In the genomic region with DNA sequence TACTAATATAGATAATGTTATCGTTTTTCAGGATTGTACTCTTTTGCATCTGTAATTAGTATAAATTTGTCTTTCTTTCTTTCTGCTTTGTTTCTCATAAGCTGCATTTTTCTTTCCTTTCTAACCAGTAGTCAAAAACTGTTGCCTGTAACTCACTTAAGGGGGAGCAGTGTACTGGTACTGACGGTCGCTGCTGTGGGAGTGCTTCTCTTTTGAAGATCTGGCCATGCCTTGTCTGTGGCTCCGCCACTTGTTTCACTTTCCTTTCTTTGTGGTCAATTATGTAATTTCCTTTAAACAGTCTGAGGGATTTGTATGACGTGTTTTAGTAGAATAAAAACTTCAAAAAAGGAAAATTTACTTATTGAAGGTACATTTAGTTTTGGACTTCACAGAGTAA, we compare ENCODE assay signal across 9 cellular contexts. TPM values are rescaled to one million over a fixed set of nuclear protein-coding genes. Genes with fewer than 3 reads are reported as not detected.
DNase-seq lines count a peak whose midpoint lies in the region; ATAC-seq and TF ChIP-seq lines count a peak whose summit lies in the region.
"Had no signal": no experiment of that assay in that cellular context is flagged by ENCODE, and none has a peak within 500 bp of the region (broad histone marks: within the 10 kb centered on the region; RNA-seq: fewer than 3 reads in every experiment).

No MANE protein-coding gene starts in this region.

- H3K27ac ChIP-seq in OCI-LY1 (ENCODE audit: low read depth, low read length, poor library complexity, severe bottlenecking): peak overlapping the region; percentile 34

- TF ChIP-seq CTCF in GM12873 (IDR thresholded peaks at IDR 0.05; ENCODE audit: insufficient read depth, low read depth, low read length, missing control alignments): peak; percentile 36
- TF ChIP-seq CTCF in OCI-LY1 (IDR thresholded peaks at IDR 0.05; ENCODE audit: low read length): peak; percentile 42
- no peak for TF ChIP-seq CTCF in lower leg skin (IDR thresholded peaks at IDR 0.05)

- peaks cover 16% of the 10 kb centered on the region for H3K4me1 ChIP-seq in OCI-LY1 (ENCODE audit: insufficient read depth, low read length, severe bottlenecking)

- H3K27me3 ChIP-seq in OCI-LY1 (ENCODE audit: insufficient read depth, low read length): no peaks in the 10 kb centered on the region

- H3K9ac ChIP-seq in OCI-LY1 (ENCODE audit: low read length): no peak overlapping the region

- peak overlapping the region; percentile 35; the same call in 1 of the 2 replicates for H3K4me2 ChIP-seq in OCI-LY1 (ENCODE audit: low read length)

- H3K9me3 ChIP-seq in OCI-LY1 (ENCODE audit: low read length): no peaks in the 10 kb centered on the region

- no peaks in the 10 kb centered on the region for H4K20me1 ChIP-seq in OCI-LY1 (ENCODE audit: insufficient read depth, low read length)

- WGBS in lower leg skin, 2 donors: 62 to 64% methylated on average over 5 of the region's 5 CpGs

- no peak overlapping the region for H2AFZ ChIP-seq in OCI-LY1 (ENCODE audit: low read length)

- H3K79me2 ChIP-seq in OCI-LY1 (ENCODE audit: insufficient read depth, low read length): no peaks in the 10 kb centered on the region

- no peak for TF ChIP-seq POLR2A in lower leg skin (IDR thresholded peaks at IDR 0.05)

- H3K36me3 ChIP-seq in OCI-LY1 (ENCODE audit: insufficient read depth, low read length): peaks cover 96% of the 10 kb centered on the region

- DNase-seq in activated effector memory CD4-positive, alpha-beta T cell treated with Interleukin-2 at 50 U/mL for 16 hours: peak; percentile 57
- peak; percentile 45 for DNase-seq in mucosa of gallbladder (ENCODE audit: low spot score)
- no peak for DNase-seq in NCI-H1436 (lab: John Stamatoyannopoulos, UW)
- DNase-seq in GOT3 (lab: John Stamatoyannopoulos, UW): no peak
- DNase-seq in lower leg skin (ENCODE audit: low spot score in 2 of 2): no peak

- H3K9me2 ChIP-seq in OCI-LY1 (ENCODE audit: low read depth, low read length): no peaks in the 10 kb centered on the region

- ATAC-seq in HG02623 (IDR thresholded peaks at IDR 0.05; ENCODE audit: unreplicated experiment): peak; percentile 92
- ATAC-seq: Panc1 had no signal

- H3F3A ChIP-seq in OCI-LY1 (ENCODE audit: insufficient read depth, low read length): no peaks in the 10 kb centered on the region

- H3K4me3 ChIP-seq in OCI-LY1 (ENCODE audit: low read depth, low read length, poor library complexity, severe bottlenecking): no peak overlapping the region
- no peak overlapping the region for H3K4me3 ChIP-seq in lower leg skin (ENCODE audit: low read depth, poor library complexity, severe bottlenecking)

- intact Hi-C loops in lower leg skin (cut with DNase I; ENCODE audit: low total_unique reads): no loop called here

RNA-seq across cellular contexts. Expression of a gene that starts 37.0 kb away (rescaled TPM):
- 78.6 TPM for total RNA-seq in mucosa of gallbladder
- total RNA-seq in lower leg skin: 10 to 100 TPM; 25.1 to 57.5 (median 31.5) TPM

RNA-seq across cellular contexts. Expression of a gene that starts 57.4 kb away (rescaled TPM):
- total RNA-seq in mucosa of gallbladder (76.9 TPM), lower leg skin (10 to 100 TPM; 27.2 to 38.1 (median 30.2) TPM)

RNA-seq across cellular contexts. Expression of a gene that starts 57.5 kb away (rescaled TPM):
- total RNA-seq in mucosa of gallbladder (61.8 TPM), lower leg skin (100 to 1,000 TPM in 1 of 4 donors, 10 to 100 TPM in 3; 74.2 to 102 (median 78.5) TPM)

Comparison
In these comparisons a context has a peak if more than half of its experiments do, and no peak if none do; other contexts are left out.
1. CTCF ChIP-seq: peak in GM12873 (single experiment) and OCI-LY1 (single experiment); none in lower leg skin (0 of 3).
2. DNase-seq: peak in activated effector memory CD4-positive, alpha-beta T cell treated with Interleukin-2 at 50 U/mL for 16 hours (single experiment) and mucosa of gallbladder (single experiment); none in NCI-H1436 (single experiment), GOT3 (single experiment) and lower leg skin (0 of 2).